ENCODE assay signal across 8 cellular contexts in the genomic region with DNA sequence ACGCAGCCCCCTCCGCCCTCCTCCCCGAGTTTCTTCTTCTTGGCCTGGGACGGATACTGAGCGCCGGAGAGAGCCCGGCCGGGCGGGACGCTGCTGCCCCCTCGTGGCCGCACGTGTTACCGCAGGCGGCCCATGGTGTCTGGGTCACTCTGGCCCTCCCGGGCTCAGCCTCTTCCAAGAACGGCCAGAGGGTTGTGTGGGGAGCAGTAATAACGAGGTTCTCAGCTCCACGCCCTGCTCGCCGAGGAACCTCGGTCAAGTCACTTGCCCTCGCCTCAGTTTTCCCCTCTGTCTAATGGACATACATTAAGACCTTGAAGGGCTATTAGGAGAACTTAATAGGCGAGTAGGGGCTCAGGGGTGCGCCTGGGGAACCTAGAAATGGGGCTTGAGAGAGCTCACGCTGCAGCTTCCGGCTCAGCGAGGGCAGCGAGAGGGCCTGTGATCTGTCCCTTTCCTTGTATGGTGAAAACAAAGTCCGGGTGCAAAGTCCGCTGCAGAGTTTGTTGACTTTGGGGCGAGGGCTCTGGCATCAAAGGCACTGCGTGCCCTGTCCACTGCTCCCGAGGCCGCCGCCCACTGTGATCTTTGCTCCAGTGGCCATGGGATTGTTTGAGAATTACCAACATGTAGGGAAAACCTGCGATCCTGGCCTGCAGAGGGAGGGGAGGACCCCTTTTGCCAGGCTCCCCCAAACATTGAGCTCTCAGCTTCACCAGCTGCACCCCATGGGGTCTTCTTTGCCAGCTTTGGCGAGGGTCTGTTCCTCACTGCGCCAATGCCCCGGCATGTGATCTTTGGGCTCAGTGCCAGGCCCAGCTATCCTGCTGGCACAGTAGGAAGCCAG. TPM values are rescaled to one million over a fixed set of nuclear protein-coding genes. Genes with fewer than 3 reads are reported as not detected.
DNase-seq lines count a peak whose midpoint lies in the region; ATAC-seq and TF ChIP-seq lines count a peak whose summit lies in the region.

No MANE protein-coding gene starts in this region.

- H3K27ac ChIP-seq in Panc1 (ENCODE audit: low read length): peak overlapping the region; percentile 36

- no TSS peak for BruUV-seq in Panc1 (replicated peaks; lab: Mats Ljungman, UMichigan)

- H3K4me3 ChIP-seq in Panc1 (ENCODE audit: low read depth in 2 of 2, low read length in 2 of 2) (peak overlapping the region in 1 of 2 experiments; percentile 47; a peak in 2 of 4 replicates), fibroblast of mammary gland (ENCODE audit: control insufficient read depth, low read depth, low read length) (peak overlapping the region; percentile 16)

- no peaks in the 10 kb centered on the region for H3K27me3 Mint-ChIP-seq in activated T-cell treated with anti-CD3 and anti-CD28 coated beads, Interleukin-2, amount 50 U/mL, for 4 hours (ENCODE audit: low read depth)
- peaks cover 15% of the 10 kb centered on the region for H3K27me3 Mint-ChIP-seq in nephron progenitor cell (ENCODE audit: low read depth, poor library complexity)

- peak; percentile 100 for TF ChIP-seq CTCF in Panc1 (IDR thresholded peaks at IDR 0.05)
- TF ChIP-seq CTCF in fibroblast of mammary gland (conservative IDR thresholded peaks at IDR 0.05; ENCODE audit: control insufficient read depth, insufficient read depth, low read depth, low read length): peak; percentile 75
- TF ChIP-seq CTCF in nephron progenitor cell (IDR thresholded peaks at IDR 0.05): peak; percentile 97

- H3K27me3 ChIP-seq in Panc1 (ENCODE audit: control insufficient read depth, insufficient read depth, low read length): no peaks in the 10 kb centered on the region

- no peak overlapping the region for H3K4me3 Mint-ChIP-seq in activated T-cell treated with anti-CD3 and anti-CD28 coated beads, Interleukin-2, amount 50 U/mL, for 4 hours
- no peak overlapping the region for H3K4me3 Mint-ChIP-seq in nephron progenitor cell

- DNase-seq in ELR (ENCODE audit: low read depth): peak; percentile 73
- no peak for DNase-seq in Panc1 (ENCODE audit: low read depth, low spot score)
- DNase-seq in activated T-cell treated with anti-CD3 and anti-CD28 coated beads, Interleukin-2, amount 50 U/mL, for 4 hours: peak; percentile 71
- DNase-seq in fibroblast of mammary gland (ENCODE audit: low read depth): peak; percentile 56
- DNase-seq in nephron progenitor cell: peak; percentile 89
- peak; percentile 82 for DNase-seq in stimulated activated naive CD8-positive, alpha-beta T cell treated with anti-CD3 and anti-CD28 coated beads, Interleukin-15, Interleukin-2, amounts not matched to agents 100 U/mL and 50 U/mL, for 24 hours

- intact Hi-C loops in Panc1 (cut with micrococcal nuclease; ENCODE audit: unreplicated experiment): loop anchor here (1.0 to 10.0 kb wide), 2 partner anchors 41 to 83 kb away; a partner anchor contains a TSS

- POLR2A ChIA-PET in Panc1 (lab: Charles Lee): interaction anchor here (0.7 kb wide), 1 partner anchor 19 kb away, joined by 3 read pairs; no protein-coding TSS in a partner anchor

- no peaks in the 10 kb centered on the region for H3K9me3 Mint-ChIP-seq in activated T-cell treated with anti-CD3 and anti-CD28 coated beads, Interleukin-2, amount 50 U/mL, for 4 hours
- H3K9me3 Mint-ChIP-seq in nephron progenitor cell: peaks cover under 1% of the 10 kb centered on the region

- H3K4me1 ChIP-seq in Panc1 (ENCODE audit: control insufficient read depth, insufficient read depth, low read length): peaks cover 24% of the 10 kb centered on the region

- no peak overlapping the region for H3K27ac Mint-ChIP-seq in nephron progenitor cell

- ATAC-seq in HG03439 (IDR thresholded peaks at IDR 0.05; ENCODE audit: unreplicated experiment) (peak; percentile 51), Panc1 (peak; percentile 95), HG03442 (IDR thresholded peaks at IDR 0.05; ENCODE audit: unreplicated experiment) (no peak)
- peak; percentile 97 to 99 for ATAC-seq in activated T-cell treated with anti-CD3 and anti-CD28 coated beads, Interleukin-2, amount 50 U/mL, for 4 hours
- peak; percentile 94 for ATAC-seq in stimulated activated naive CD8-positive, alpha-beta T cell treated with anti-CD3 and anti-CD28 coated beads, Interleukin-15, Interleukin-2, amounts not matched to agents 100 U/mL and 50 U/mL, for 24 hours

- in situ Hi-C loops in Panc1 (cut with HindIII; ENCODE audit: low pct_unique_long_range_greater_than_20kb, low sequenced_read_pairs): no loop called here

- H3K36me3 ChIP-seq in Panc1 (ENCODE audit: control insufficient read depth, insufficient read depth, low read length): no peaks in the 10 kb centered on the region

- H3K36me3 Mint-ChIP-seq in activated T-cell treated with anti-CD3 and anti-CD28 coated beads, Interleukin-2, amount 50 U/mL, for 4 hours (ENCODE audit: insufficient read depth): no peaks in the 10 kb centered on the region
- H3K36me3 Mint-ChIP-seq in nephron progenitor cell (ENCODE audit: low read depth): no peaks in the 10 kb centered on the region

- H3K4me1 Mint-ChIP-seq in activated T-cell treated with anti-CD3 and anti-CD28 coated beads, Interleukin-2, amount 50 U/mL, for 4 hours (ENCODE audit: low read depth): peaks cover 3% of the 10 kb centered on the region
- H3K4me1 Mint-ChIP-seq in nephron progenitor cell: peaks cover 6% of the 10 kb centered on the region

- CTCF ChIA-PET in Panc1 (lab: Charles Lee): interaction anchor here (0.5 to 5.5 kb wide), 10 partner anchors 10 to 89 kb away, joined by 3 to 40 read pairs (median 4); a partner anchor contains a TSS

- no peaks in the 10 kb centered on the region for H3K9me3 ChIP-seq in Panc1 (ENCODE audit: control insufficient read depth, insufficient read depth, low read depth, low read length)

RNA-seq across cellular contexts. Expression of a gene that starts 14.4 kb away (rescaled TPM):
- total RNA-seq in Panc1 (2021; ENCODE audit: unreplicated experiment): 171 TPM
- 357 TPM for polyA plus RNA-seq in Panc1 (2012; ENCODE audit: insufficient read length)
- 1 to 10 TPM; 7.7 to 8.5 (median 7.9) TPM for total RNA-seq in activated T-cell treated with anti-CD3 and anti-CD28 coated beads, Interleukin-2, amount 50 U/mL, for 4 hours

RNA-seq across cellular contexts. Expression of a gene that starts 26.3 kb away (rescaled TPM):
- total RNA-seq in Panc1 (2021; ENCODE audit: unreplicated experiment): 53.1 TPM
- 48.1 TPM for polyA plus RNA-seq in Panc1 (2012; ENCODE audit: insufficient read length)
- total RNA-seq in activated T-cell treated with anti-CD3 and anti-CD28 coated beads, Interleukin-2, amount 50 U/mL, for 4 hours: 10 to 100 TPM; 46.8 to 49.2 (median 47.3) TPM

Comparison
In these comparisons a context has a peak if more than half of its experiments do, and no peak if none do; other contexts are left out.
1. RNA of a gene that starts 14.4 kb away (total RNA-seq): 171 TPM in Panc1 (single experiment); 7.7 to 8.5 TPM in activated T-cell treated with anti-CD3 and anti-CD28 coated beads, Interleukin-2, amount 50 U/mL, for 4 hours; every median in the first group is over 10 times any median in the second.
2. Peak in every context shown above with its lines, with median percentiles within 50 percentile points of each other: CTCF ChIP-seq.